In genomic region chr20:38827770-38828281, GRCh38 we compare ENCODE assay signal across 14 cellular contexts. TPM values are rescaled to one million over a fixed set of nuclear protein-coding genes. Genes with fewer than 3 reads are reported as not detected.
DNase-seq lines count a peak whose midpoint lies in the region; ATAC-seq and TF ChIP-seq lines count a peak whose summit lies in the region.
"Had no signal": no experiment of that assay in that cellular context is flagged by ENCODE, and none has a peak within 500 bp of the region (broad histone marks: within the 10 kb centered on the region; RNA-seq: fewer than 3 reads in every experiment).

No MANE protein-coding gene starts in this region.

- TF ChIP-seq CTCF in dorsolateral prefrontal cortex (IDR thresholded peaks at IDR 0.05 in 54 of 56, conservative IDR thresholded peaks at IDR 0.05 in 2 of 56; ENCODE audit: low read depth in 1 of 56, partially characterized antibody in 56 of 56) (no peak), gastrocnemius medialis (IDR thresholded peaks at IDR 0.05 in 4 of 5, conservative IDR thresholded peaks at IDR 0.05 in 1 of 5) (no peak)

- DNase-seq in activated CD4-positive, CD25-positive, alpha-beta regulatory T cell treated with anti-CD3 and anti-CD28 coated beads, Interleukin-2, amount 50 U/mL, for 72 hours: no peak
- DNase-seq in T-helper 17 cell (no peak), dorsolateral prefrontal cortex (no peak), gastrocnemius medialis (no peak), NCI-H524 (lab: John Stamatoyannopoulos, UW) (no peak)
- DNase-seq: foreskin fibroblast, NCI-H2171, transverse colon had no signal

- peaks cover 0 to 11% of the 10 kb centered on the region in 2 donors for H3K4me1 ChIP-seq in gastrocnemius medialis
- H3K4me1 ChIP-seq: ascending aorta, transverse colon had no signal

- H3K27me3 Mint-ChIP-seq in T-helper 17 cell: no peaks in the 10 kb centered on the region

- no peaks in the 10 kb centered on the region for H3K36me3 ChIP-seq in gastrocnemius medialis
- H3K36me3 ChIP-seq: ascending aorta, transverse colon had no signal

- H3K4me3 Mint-ChIP-seq in T-helper 17 cell: peak overlapping the region; percentile 77

- ATAC-seq in activated CD4-positive, CD25-positive, alpha-beta regulatory T cell treated with anti-CD3 and anti-CD28 coated beads, Interleukin-2, amount 50 U/mL, for 24 hours: peak; percentile 31 to 47
- ATAC-seq in T-helper 17 cell (no peak), gastrocnemius medialis (no peak), GM18498 (IDR thresholded peaks at IDR 0.05; ENCODE audit: unreplicated experiment) (no peak), GM19467 (IDR thresholded peaks at IDR 0.05; ENCODE audit: unreplicated experiment) (no peak)

- H3K4me3 ChIP-seq in dorsolateral prefrontal cortex (no peak overlapping the region), gastrocnemius medialis (no peak overlapping the region)
- H3K4me3 ChIP-seq: ascending aorta, smooth muscle cell, transverse colon had no signal

- intact Hi-C loops in dorsolateral prefrontal cortex (cut with DNase I): no loop called here
- intact Hi-C loops in gastrocnemius medialis (cut with DNase I; ENCODE audit: low total_unique reads): no loop called here

- H3K27me3 ChIP-seq in dorsolateral prefrontal cortex: no peaks in the 10 kb centered on the region
- H3K27me3 ChIP-seq in gastrocnemius medialis: no peaks in the 10 kb centered on the region
- H3K27me3 ChIP-seq: ascending aorta, transverse colon had no signal

- no peak for TF ChIP-seq POLR2A in gastrocnemius medialis (IDR thresholded peaks at IDR 0.05)

- peaks cover 4% of the 10 kb centered on the region for H3K36me3 Mint-ChIP-seq in T-helper 17 cell (ENCODE audit: low read depth)

- H3K27ac Mint-ChIP-seq in T-helper 17 cell: peak overlapping the region; percentile 87

- no peaks in the 10 kb centered on the region for H3K9me3 ChIP-seq in T-helper 17 cell (ENCODE audit: control insufficient read depth, low read length, poor library complexity, severe bottlenecking)
- no peaks in the 10 kb centered on the region for H3K9me3 ChIP-seq in gastrocnemius medialis
- H3K9me3 ChIP-seq: ascending aorta, transverse colon had no signal

- in situ Hi-C loops in gastrocnemius medialis (cut with MboI; ENCODE audit: low sequenced_read_pairs in 4 of 4): no loop called here

- H3K4me1 Mint-ChIP-seq in T-helper 17 cell: peaks cover 70% of the 10 kb centered on the region

- H3K27ac ChIP-seq in dorsolateral prefrontal cortex (peak overlapping the region in 57 of 59 donors; percentile 11 to 92 (median 79)), gastrocnemius medialis (peak overlapping the region in 3 of 4 donors; percentile 22 to 44 (median 28))
- H3K27ac ChIP-seq: ascending aorta, transverse colon had no signal

RNA-seq across cellular contexts. Expression of gene PPP1R16B, which starts 22.3 kb away (rescaled TPM):
- 10 to 100 TPM; 45.6 to 60.9 TPM for total RNA-seq in T-helper 17 cell
- 100 to 1,000 TPM; 104 to 181 (median 137) TPM for total RNA-seq in dorsolateral prefrontal cortex
- total RNA-seq in gastrocnemius medialis: 1 to 10 TPM in 1 of 4 donors, under 1 TPM in 3; 0.16 to 2.4 (median 0.59) TPM
- total RNA-seq: HT-29, smooth muscle cell had no signal

Comparison
In these comparisons a context has a peak if more than half of its experiments do, and no peak if none do; other contexts are left out.
1. ATAC-seq: peak in activated CD4-positive, CD25-positive, alpha-beta regulatory T cell treated with anti-CD3 and anti-CD28 coated beads, Interleukin-2, amount 50 U/mL, for 24 hours (2 of 2); none in T-helper 17 cell (single experiment), gastrocnemius medialis (0 of 2), GM18498 (single experiment) and GM19467 (single experiment).
2. RNA of gene PPP1R16B, which starts 22.3 kb away (total RNA-seq): 104 to 181 TPM in dorsolateral prefrontal cortex and 45.6 to 60.9 TPM in T-helper 17 cell; 0.16 to 2.4 TPM in gastrocnemius medialis; every median in the first group is over 10 times any median in the second.